In genomic region chr12:113221181-113221996, GRCh38 we compare ENCODE assay signal across 8 cellular contexts. TPM values are rescaled to one million over a fixed set of nuclear protein-coding genes. Genes with fewer than 3 reads are reported as not detected.
A peak's percentile ranks its signal among the peaks of the same experiment; 100 is the strongest.
DNase-seq lines count a peak whose midpoint lies in the region; ATAC-seq and TF ChIP-seq lines count a peak whose summit lies in the region.

Gene TPCN1, plus strand, starts transcription at chr12:113221464. Its CDS starts 5,389 bp downstream, at chr12:113226853.

- H3K27me3 ChIP-seq in spleen (replicated peaks in 1 of 7), result no peaks in the 10 kb centered on the region

- H3K36me3 ChIP-seq in spleen, result peaks cover 0 to 6% (median 0%) of the 10 kb centered on the region in 6 donors

- 1 to 2% (median 1%) methylated on average over 57 to 68 of the region's 68 CpGs for WGBS in spleen, 5 donors

- peak; percentile 84 to 99 (median 96) for TF ChIP-seq POLR2A in spleen (IDR thresholded peaks at IDR 0.05)

- CTCF ChIA-PET in AG04449 (lab: Yijun Ruan, JAX) (interaction anchor here (1.4 to 2.0 kb wide), 2 partner anchors 14 to 26 kb away, joined by 4 to 8 read pairs; no protein-coding TSS in a partner anchor), WTC11 (lab: Charles Lee) (interaction anchor here (1.1 to 1.9 kb wide), 8 partner anchors 12 to 646 kb away, joined by 3 to 16 read pairs (median 4); partner anchors contain the start of gene RASAL1)

- no peaks in the 10 kb centered on the region for H3K27me3 Mint-ChIP-seq in WTC11 (ENCODE audit: low read depth)
- H3K27me3 Mint-ChIP-seq in immature natural killer cell (ENCODE audit: low read depth in 3 of 3), result peaks cover 7 to 8% (median 8%) of the 10 kb centered on the region in 3 donors

- ATAC-seq in GM18907 (IDR thresholded peaks at IDR 0.05; ENCODE audit: unreplicated experiment) (peak; percentile 92), HG03175 (IDR thresholded peaks at IDR 0.05; ENCODE audit: unreplicated experiment) (peak; percentile 88), WTC11 (peak; percentile 93)

- H3K9me3 Mint-ChIP-seq in WTC11, result no peaks in the 10 kb centered on the region
- no peaks in the 10 kb centered on the region for H3K9me3 Mint-ChIP-seq in immature natural killer cell

- H3K9me3 ChIP-seq in spleen, result no peaks in the 10 kb centered on the region

- peak within 1 kb of the TSS; percentile 89 to 98 (median 93) for H3K27ac ChIP-seq in spleen

- H3K4me3 Mint-ChIP-seq in WTC11 (peak within 1 kb of the TSS; percentile 85), immature natural killer cell (peak within 1 kb of the TSS; percentile 79 to 86 (median 86))

- H3K36me3 Mint-ChIP-seq in WTC11 (no peaks in the 10 kb centered on the region), immature natural killer cell (no peaks in the 10 kb centered on the region)

- intact Hi-C loops in spleen (cut with DNase I; ENCODE audit: low total_unique reads), result no loop called here

- peak within 1 kb of the TSS; percentile 91 for H3K4me3 ChIP-seq in AG04449 (ENCODE audit: low read depth, low read length)
- peak within 1 kb of the TSS; percentile 87 to 97 for H3K4me3 ChIP-seq in cardiac fibroblast (replicated peaks in 1 of 2; ENCODE audit: low read depth in 2 of 2, low read length in 2 of 2)
- H3K4me3 ChIP-seq in spleen, result peak within 1 kb of the TSS; percentile 75 to 95 (median 89)

- H3K27ac Mint-ChIP-seq in WTC11 (peak within 1 kb of the TSS; percentile 93), immature natural killer cell (peak within 1 kb of the TSS; percentile 78 to 93 (median 88))

- peak; percentile 100 for DNase-seq in AG04449 (ENCODE audit: low read depth, low spot score)
- peak; percentile 100 for DNase-seq in NCI-H226
- peak; percentile 100 for DNase-seq in WTC11 (ENCODE audit: low spot score)
- peak; percentile 100 for DNase-seq in cardiac fibroblast (ENCODE audit: low read depth in 2 of 2)
- peak; percentile 99 for DNase-seq in immature natural killer cell
- peak; percentile 99 for DNase-seq in spleen

- H3K4me1 ChIP-seq in spleen, result peaks cover 28 to 79% (median 56%) of the 10 kb centered on the region in 6 donors

- TF ChIP-seq CTCF in AG04449 (IDR thresholded peaks at IDR 0.05; ENCODE audit: insufficient read depth, low read length, missing control alignments), result peak; percentile 16
- TF ChIP-seq CTCF in WTC11 (IDR thresholded peaks at IDR 0.05), result no peak
- no peak for TF ChIP-seq CTCF in cardiac fibroblast (IDR thresholded peaks at IDR 0.05; ENCODE audit: low read depth, low read length)
- peak in 7 of 11 experiments; percentile 29 to 75 (median 55) for TF ChIP-seq CTCF in spleen (IDR thresholded peaks at IDR 0.05 in 8 of 11, conservative IDR thresholded peaks at IDR 0.05 in 3 of 11)

- POLR2A ChIA-PET in AG04449 (lab: Yijun Ruan, JAX), result interaction anchor here (0.5 to 2.5 kb wide), 7 partner anchors 10 to 78 kb away, joined by 3 to 12 read pairs (median 3); partner anchors contain the start of gene DDX54
- POLR2A ChIA-PET in WTC11 (lab: Charles Lee), result interaction anchor here (0.6 to 1.9 kb wide), 6 partner anchors 9 to 114 kb away, joined by 3 to 6 read pairs (median 3); no protein-coding TSS in a partner anchor

- H3K4me1 Mint-ChIP-seq in WTC11 (peaks cover 20% of the 10 kb centered on the region), immature natural killer cell (peaks cover 23 to 27% of the 10 kb centered on the region in 2 donors)

TF ChIP-seq in WTC11, 78 proteins besides CTCF, POLR2A, EP300 and RAD21 (continues in another document):
- TF ChIP-seq, protein P1, sequence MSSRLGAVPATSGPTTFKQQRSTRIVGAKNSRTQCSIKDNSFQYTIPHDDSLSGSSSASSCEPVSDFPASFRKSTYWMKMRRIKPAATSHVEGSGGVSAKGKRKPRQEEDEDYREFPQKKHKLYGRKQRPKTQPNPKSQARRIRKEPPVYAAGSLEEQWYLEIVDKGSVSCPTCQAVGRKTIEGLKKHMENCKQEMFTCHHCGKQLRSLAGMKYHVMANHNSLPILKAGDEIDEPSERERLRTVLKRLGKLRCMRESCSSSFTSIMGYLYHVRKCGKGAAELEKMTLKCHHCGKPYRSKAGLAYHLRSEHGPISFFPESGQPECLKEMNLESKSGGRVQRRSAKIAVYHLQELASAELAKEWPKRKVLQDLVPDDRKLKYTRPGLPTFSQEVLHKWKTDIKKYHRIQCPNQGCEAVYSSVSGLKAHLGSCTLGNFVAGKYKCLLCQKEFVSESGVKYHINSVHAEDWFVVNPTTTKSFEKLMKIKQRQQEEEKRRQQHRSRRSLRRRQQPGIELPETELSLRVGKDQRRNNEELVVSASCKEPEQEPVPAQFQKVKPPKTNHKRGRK (CRISPR knock-in tag; IDR thresholded peaks at IDR 0.05; ENCODE audit: borderline replicate concordance), result no peak
- TF ChIP-seq GRHL2 (CRISPR knock-in tag; IDR thresholded peaks at IDR 0.05; ENCODE audit: insufficient replicate concordance, severe bottlenecking), result no peak
- TF ChIP-seq NFE2L1 (CRISPR knock-in tag; IDR thresholded peaks at IDR 0.05), result no peak
- TF ChIP-seq RELA (CRISPR knock-in tag; IDR thresholded peaks at IDR 0.05; ENCODE audit: borderline replicate concordance), result no peak
- TF ChIP-seq, protein P2, sequence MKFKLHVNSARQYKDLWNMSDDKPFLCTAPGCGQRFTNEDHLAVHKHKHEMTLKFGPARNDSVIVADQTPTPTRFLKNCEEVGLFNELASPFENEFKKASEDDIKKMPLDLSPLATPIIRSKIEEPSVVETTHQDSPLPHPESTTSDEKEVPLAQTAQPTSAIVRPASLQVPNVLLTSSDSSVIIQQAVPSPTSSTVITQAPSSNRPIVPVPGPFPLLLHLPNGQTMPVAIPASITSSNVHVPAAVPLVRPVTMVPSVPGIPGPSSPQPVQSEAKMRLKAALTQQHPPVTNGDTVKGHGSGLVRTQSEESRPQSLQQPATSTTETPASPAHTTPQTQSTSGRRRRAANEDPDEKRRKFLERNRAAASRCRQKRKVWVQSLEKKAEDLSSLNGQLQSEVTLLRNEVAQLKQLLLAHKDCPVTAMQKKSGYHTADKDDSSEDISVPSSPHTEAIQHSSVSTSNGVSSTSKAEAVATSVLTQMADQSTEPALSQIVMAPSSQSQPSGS (CRISPR knock-in tag; IDR thresholded peaks at IDR 0.05; ENCODE audit: borderline replicate concordance, low read depth), result no peak
- TF ChIP-seq TEAD4 (CRISPR knock-in tag; IDR thresholded peaks at IDR 0.05), result no peak
- TF ChIP-seq, protein P3, sequence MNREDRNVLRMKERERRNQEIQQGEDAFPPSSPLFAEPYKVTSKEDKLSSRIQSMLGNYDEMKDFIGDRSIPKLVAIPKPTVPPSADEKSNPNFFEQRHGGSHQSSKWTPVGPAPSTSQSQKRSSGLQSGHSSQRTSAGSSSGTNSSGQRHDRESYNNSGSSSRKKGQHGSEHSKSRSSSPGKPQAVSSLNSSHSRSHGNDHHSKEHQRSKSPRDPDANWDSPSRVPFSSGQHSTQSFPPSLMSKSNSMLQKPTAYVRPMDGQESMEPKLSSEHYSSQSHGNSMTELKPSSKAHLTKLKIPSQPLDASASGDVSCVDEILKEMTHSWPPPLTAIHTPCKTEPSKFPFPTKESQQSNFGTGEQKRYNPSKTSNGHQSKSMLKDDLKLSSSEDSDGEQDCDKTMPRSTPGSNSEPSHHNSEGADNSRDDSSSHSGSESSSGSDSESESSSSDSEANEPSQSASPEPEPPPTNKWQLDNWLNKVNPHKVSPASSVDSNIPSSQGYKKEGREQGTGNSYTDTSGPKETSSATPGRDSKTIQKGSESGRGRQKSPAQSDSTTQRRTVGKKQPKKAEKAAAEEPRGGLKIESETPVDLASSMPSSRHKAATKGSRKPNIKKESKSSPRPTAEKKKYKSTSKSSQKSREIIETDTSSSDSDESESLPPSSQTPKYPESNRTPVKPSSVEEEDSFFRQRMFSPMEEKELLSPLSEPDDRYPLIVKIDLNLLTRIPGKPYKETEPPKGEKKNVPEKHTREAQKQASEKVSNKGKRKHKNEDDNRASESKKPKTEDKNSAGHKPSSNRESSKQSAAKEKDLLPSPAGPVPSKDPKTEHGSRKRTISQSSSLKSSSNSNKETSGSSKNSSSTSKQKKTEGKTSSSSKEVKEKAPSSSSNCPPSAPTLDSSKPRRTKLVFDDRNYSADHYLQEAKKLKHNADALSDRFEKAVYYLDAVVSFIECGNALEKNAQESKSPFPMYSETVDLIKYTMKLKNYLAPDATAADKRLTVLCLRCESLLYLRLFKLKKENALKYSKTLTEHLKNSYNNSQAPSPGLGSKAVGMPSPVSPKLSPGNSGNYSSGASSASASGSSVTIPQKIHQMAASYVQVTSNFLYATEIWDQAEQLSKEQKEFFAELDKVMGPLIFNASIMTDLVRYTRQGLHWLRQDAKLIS (CRISPR knock-in tag; IDR thresholded peaks at IDR 0.05; ENCODE audit: borderline replicate concordance), result no peak
- TF ChIP-seq, protein P4, sequence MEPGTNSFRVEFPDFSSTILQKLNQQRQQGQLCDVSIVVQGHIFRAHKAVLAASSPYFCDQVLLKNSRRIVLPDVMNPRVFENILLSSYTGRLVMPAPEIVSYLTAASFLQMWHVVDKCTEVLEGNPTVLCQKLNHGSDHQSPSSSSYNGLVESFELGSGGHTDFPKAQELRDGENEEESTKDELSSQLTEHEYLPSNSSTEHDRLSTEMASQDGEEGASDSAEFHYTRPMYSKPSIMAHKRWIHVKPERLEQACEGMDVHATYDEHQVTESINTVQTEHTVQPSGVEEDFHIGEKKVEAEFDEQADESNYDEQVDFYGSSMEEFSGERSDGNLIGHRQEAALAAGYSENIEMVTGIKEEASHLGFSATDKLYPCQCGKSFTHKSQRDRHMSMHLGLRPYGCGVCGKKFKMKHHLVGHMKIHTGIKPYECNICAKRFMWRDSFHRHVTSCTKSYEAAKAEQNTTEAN (CRISPR knock-in tag; IDR thresholded peaks at IDR 0.05), result no peak

RNA-seq across cellular contexts. Expression of gene TPCN1, which starts in this region (rescaled TPM):
- total RNA-seq in WTC11 (2021) (29.0 to 32.7 TPM (median 30.7 TPM) in 3 replicates), spleen (10 to 100 TPM; 44.6 to 90.1 (median 51.9) TPM)
- polyA plus RNA-seq in immature natural killer cell (1 to 10 TPM in 2 of 3 donors, not detected in 1; 3.0 to 3.1 TPM), spleen (10 to 100 TPM; 15.5 to 28.9 (median 27.8) TPM)

Comparison
In these comparisons a context has a peak if more than half of its experiments do, and no peak if none do; other contexts are left out.
1. Peak in every context shown above with its lines: DNase-seq, ATAC-seq, H3K4me3 ChIP-seq and H3K27ac ChIP-seq.
2. RNA of gene TPCN1 (polyA plus RNA-seq): 15.5 to 28.9 TPM in spleen; 3.0 to 3.1 TPM in immature natural killer cell; every median in the first group is over 4 times any median in the second.
3. CTCF ChIP-seq: peak in AG04449 (single experiment) and spleen (7 of 11); none in WTC11 (single experiment) and cardiac fibroblast (single experiment).